Comparison of ENCODE assay signal across 8 cellular contexts in genomic region chr3:5016218-5017161, GRCh38. TPM values are rescaled to one million over a fixed set of nuclear protein-coding genes. Genes with fewer than 3 reads are reported as not detected.
A peak's percentile ranks its signal among the peaks of the same experiment; 100 is the strongest.
DNase-seq lines count a peak whose midpoint lies in the region; ATAC-seq and TF ChIP-seq lines count a peak whose summit lies in the region.

No MANE protein-coding gene starts in this region.

- H3K4me1 ChIP-seq in foreskin keratinocyte (peaks cover 53% of the 10 kb centered on the region), spleen (peaks cover 18 to 88% (median 51%) of the 10 kb centered on the region in 6 donors)

- ATAC-seq in HG03521 (IDR thresholded peaks at IDR 0.05; ENCODE audit: unreplicated experiment): peak; percentile 66
- peak; percentile 38 for ATAC-seq in foreskin keratinocyte

- TF ChIP-seq CTCF in GM20000 (IDR thresholded peaks at IDR 0.05; ENCODE audit: extremely low read depth, missing control alignments) (no peak), foreskin keratinocyte (conservative IDR thresholded peaks at IDR 0.05) (no peak), spleen (IDR thresholded peaks at IDR 0.05 in 8 of 11, conservative IDR thresholded peaks at IDR 0.05 in 3 of 11) (no peak)

- DNase-seq in Caki2 (ENCODE audit: low read depth) (peak; percentile 79), GM20000 (ENCODE audit: low spot score) (peak; percentile 50), T-helper 9 cell (peak; percentile 42), foreskin keratinocyte (no peak), spleen (peak; percentile 83), posterior cingulate gyrus (no peak), NCI-H1694 treated with DMSO at 0.1 percent for 48 hours (lab: John Stamatoyannopoulos, UW) (no peak)

- WGBS in spleen, 5 donors: 37 to 50% (median 46%) methylated on average over 11 of the region's 11 CpGs

- H3K9me3 ChIP-seq in spleen: no peaks in the 10 kb centered on the region

- H3K27me3 ChIP-seq in foreskin keratinocyte (no peaks in the 10 kb centered on the region), spleen (replicated peaks in 1 of 7) (no peaks in the 10 kb centered on the region)

- peak overlapping the region in 1 of 8 donors; percentile 30 for H3K4me3 ChIP-seq in spleen

- intact Hi-C loops in spleen (cut with DNase I; ENCODE audit: low total_unique reads) (no loop called here), posterior cingulate gyrus (cut with DNase I) (no loop called here)

- in situ Hi-C loops in Caki2 (cut with HindIII; ENCODE audit: low pct_unique_long_range_greater_than_20kb, low sequenced_read_pairs): no loop called here

- H3K27ac ChIP-seq in foreskin keratinocyte (peak overlapping the region; percentile 55), spleen (peak overlapping the region in 6 of 8 donors; percentile 45 to 76 (median 62))

- TF ChIP-seq POLR2A in spleen (IDR thresholded peaks at IDR 0.05): no peak

- H3K36me3 ChIP-seq in spleen: no peaks in the 10 kb centered on the region

RNA-seq across cellular contexts. Expression of gene BHLHE40, which starts 37.3 kb away (rescaled TPM):
- total RNA-seq in Caki2 (2014; rRNA removed; shearing (Covaris generic); ENCODE audit: low replicate concordance): 35.3 and 49.9 TPM in 2 replicates
- total RNA-seq in foreskin keratinocyte (78.2 and 96.0 TPM in 2 replicates), spleen (100 to 1,000 TPM in 1 of 7 donors, 10 to 100 TPM in 6; 22.9 to 108 (median 40.3) TPM)
- polyA plus RNA-seq in foreskin keratinocyte (44.6 and 47.5 TPM in 2 replicates), spleen (10 to 100 TPM; 11.8 to 15.6 (median 12.7) TPM)

Comparison
In these comparisons a context has a peak if more than half of its experiments do, and no peak if none do; other contexts are left out.
1. DNase-seq: peak in Caki2 (single experiment), GM20000 (single experiment), T-helper 9 cell (single experiment) and spleen (single experiment); none in foreskin keratinocyte (0 of 2), posterior cingulate gyrus (0 of 10) and NCI-H1694 treated with DMSO at 0.1 percent for 48 hours (single experiment).